ENCODE assay signal across 8 cellular contexts in genomic region chr7:23597064-23597907, GRCh38. TPM values are rescaled to one million over a fixed set of nuclear protein-coding genes. Genes with fewer than 3 reads are reported as not detected.
DNase-seq lines count a peak whose midpoint lies in the region; ATAC-seq, FAIRE-seq and TF ChIP-seq lines count a peak whose summit lies in the region.

Gene CCDC126, plus strand, starts transcription at chr7:23597382. Its CDS starts 13,934 bp downstream, at chr7:23611316.

- intact Hi-C loops in mammary epithelial cell (cut with micrococcal nuclease), result loop anchor here (5.0 kb wide), 1 partner anchor 100 kb away; no protein-coding TSS in a partner anchor

- H3K79me2 ChIP-seq in mammary epithelial cell (ENCODE audit: insufficient read depth, low read length), result peaks cover 11% of the 10 kb centered on the region
- peaks cover 23% of the 10 kb centered on the region for H3K79me2 ChIP-seq in smooth muscle cell (ENCODE audit: low read depth)

- H3K27me3 ChIP-seq in mammary epithelial cell (ENCODE audit: insufficient read depth, low read length) (no peaks in the 10 kb centered on the region), smooth muscle cell (ENCODE audit: low read depth) (no peaks in the 10 kb centered on the region)

- peak; percentile 45 for TF ChIP-seq POLR2A in A549 (IDR thresholded peaks at IDR 0.05; ENCODE audit: low read length)

- POLR2A ChIA-PET in A549 (lab: Yijun Ruan, JAX), result interaction anchor here (1.2 to 1.7 kb wide), 2 partner anchors 126 to 1528 kb away, joined by 4 to 6 read pairs; partner anchors contain the start of gene CYCS

- no peak for TF ChIP-seq CTCF in A549 (IDR thresholded peaks at IDR 0.05)
- TF ChIP-seq CTCF in VCaP (conservative IDR thresholded peaks at IDR 0.05), result no peak
- no peak for TF ChIP-seq CTCF in mammary epithelial cell (conservative IDR thresholded peaks at IDR 0.05 in 1 of 2, IDR thresholded peaks at IDR 0.05 in 1 of 2; ENCODE audit: extremely low read depth in 1 of 2, insufficient read depth in 1 of 2, low read depth in 1 of 2, low read length in 2 of 2)
- no peak for TF ChIP-seq CTCF in smooth muscle cell (IDR thresholded peaks at IDR 0.05; ENCODE audit: borderline replicate concordance, insufficient read depth, poor library complexity, severe bottlenecking)

- no peaks in the 10 kb centered on the region for H3K36me3 ChIP-seq in mammary epithelial cell (ENCODE audit: insufficient read depth, low read length)
- H3K36me3 ChIP-seq in smooth muscle cell (ENCODE audit: low read depth), result no peaks in the 10 kb centered on the region

- CTCF ChIA-PET in A549 (lab: Yijun Ruan, JAX) (interaction anchor here (0.5 to 1.1 kb wide), 4 partner anchors 12 to 116 kb away, joined by 3 to 4 read pairs (median 3); no protein-coding TSS in a partner anchor), mammary epithelial cell (lab: Charles Lee; ENCODE audit: low non-redundant PET) (interaction anchor here (0.6 kb wide), 1 partner anchor 12 kb away, joined by 5 read pairs; no protein-coding TSS in a partner anchor)

- no peaks in the 10 kb centered on the region for H3K9me3 ChIP-seq in A549
- H3K9me3 ChIP-seq in mammary epithelial cell (replicated peaks; ENCODE audit: insufficient read depth, low read length), result no peaks in the 10 kb centered on the region
- H3K9me3 ChIP-seq in smooth muscle cell (replicated peaks; ENCODE audit: low read depth), result no peaks in the 10 kb centered on the region

- peak within 1 kb of the TSS; percentile 89 for H2AFZ ChIP-seq in mammary epithelial cell (ENCODE audit: low read depth, low read length)
- H2AFZ ChIP-seq in smooth muscle cell (ENCODE audit: low read depth), result peak within 1 kb of the TSS; percentile 88

- TF ChIP-seq RAD21 in A549 (conservative IDR thresholded peaks at IDR 0.05 in 1 of 2, IDR thresholded peaks at IDR 0.05 in 1 of 2), result no peak

- peak within 1 kb of the TSS; percentile 74 for H3K4me3 ChIP-seq in A549
- H3K4me3 ChIP-seq in mammary epithelial cell (replicated peaks in 1 of 3; ENCODE audit: insufficient read depth in 1 of 3, low read depth in 2 of 3, low read length in 3 of 3), result peak within 1 kb of the TSS; percentile 60 to 83 (median 78)
- H3K4me3 ChIP-seq in smooth muscle cell, result peak within 1 kb of the TSS; percentile 72

- in situ Hi-C loops in mammary epithelial cell (cut with MboI; ENCODE audit: low sequenced_read_pairs in 2 of 2), result no loop called here

- no peaks in the 10 kb centered on the region for H3F3A ChIP-seq in smooth muscle cell (ENCODE audit: low read depth)

- TF ChIP-seq EP300 in A549 (IDR thresholded peaks at IDR 0.05), result no peak

- H3K4me1 ChIP-seq in A549, result peaks cover 7% of the 10 kb centered on the region
- peaks cover 20% of the 10 kb centered on the region for H3K4me1 ChIP-seq in mammary epithelial cell (ENCODE audit: insufficient read depth, low read length)
- H3K4me1 ChIP-seq in smooth muscle cell (ENCODE audit: low read depth), result peaks cover 5% of the 10 kb centered on the region

- peak within 1 kb of the TSS; percentile 77 for H3K4me2 ChIP-seq in A549
- H3K4me2 ChIP-seq in mammary epithelial cell (ENCODE audit: insufficient read depth, low read depth, low read length), result peak within 1 kb of the TSS; percentile 84
- peak within 1 kb of the TSS; percentile 84 for H3K4me2 ChIP-seq in smooth muscle cell

- BruUV-seq in mammary epithelial cell (replicated peaks; lab: Mats Ljungman, UMichigan), result no TSS peak

- H4K20me1 ChIP-seq in mammary epithelial cell (ENCODE audit: insufficient read depth, low read length), result no peaks in the 10 kb centered on the region
- peaks cover 5% of the 10 kb centered on the region for H4K20me1 ChIP-seq in smooth muscle cell (ENCODE audit: low read depth)

- H3K9ac ChIP-seq in mammary epithelial cell (ENCODE audit: insufficient read depth, low read length) (peak within 1 kb of the TSS; percentile 81), smooth muscle cell (ENCODE audit: low read depth) (peak within 1 kb of the TSS; percentile 75)

- WGBS in A549 (ENCODE audit: missing lambda C conversion rate), result 3% methylated on average over 31 of the region's 94 CpGs
- 0% methylated on average over 30 of the region's 94 CpGs for WGBS in mammary epithelial cell (ENCODE audit: low coverage, missing lambda C conversion rate)
- 3% methylated on average over 87 of the region's 94 CpGs for WGBS in smooth muscle cell (ENCODE audit: low lambda C conversion rate)

- DNase-seq in A549 (ENCODE audit: low read depth in 1 of 2, low spot score in 1 of 2) (peak; percentile 90 to 92), NCI-H2107 treated with DMSO at 0.1 percent for 48 hours (lab: John Stamatoyannopoulos, UW; ENCODE audit: unreplicated experiment) (peak; percentile 57), mammary epithelial cell (peak; percentile 88), iPS-NIHi7 (ENCODE audit: extremely low spot score) (peak; percentile 97), smooth muscle cell (lab: John Stamatoyannopoulos, UW; ENCODE audit: unreplicated experiment) (peak; percentile 77)

- dilution Hi-C loops in mammary epithelial cell (cut with HindIII; ENCODE audit: low sequenced_read_pairs), result loop anchor here (5.0 kb wide), 1 partner anchor 60 kb away; no protein-coding TSS in a partner anchor

- H3K27ac ChIP-seq in A549 (peak within 1 kb of the TSS; percentile 78 to 90), VCaP (peak within 1 kb of the TSS; percentile 76), mammary epithelial cell (ENCODE audit: insufficient read depth, low read depth, low read length) (peak within 1 kb of the TSS; percentile 55), smooth muscle cell (ENCODE audit: low read depth) (peak within 1 kb of the TSS; percentile 55)

- peak; percentile 97 to 98 for ATAC-seq in A549
- peak; percentile 38 for ATAC-seq in GM18858 (IDR thresholded peaks at IDR 0.05; ENCODE audit: unreplicated experiment)
- peak; percentile 77 for ATAC-seq in HG03066 (IDR thresholded peaks at IDR 0.05; ENCODE audit: low read depth, unreplicated experiment)

- FAIRE-seq in A549 (lab: Jason Lieb, UNC), result no peak

TF ChIP-seq in A549, 52 proteins besides CTCF, POLR2A, EP300 and RAD21 (continues in another document):
- TF ChIP-seq E2F6 (IDR thresholded peaks at IDR 0.05; ENCODE audit: borderline replicate concordance, low read depth) (peak; percentile 99), CBX2 (IDR thresholded peaks at IDR 0.05; ENCODE audit: borderline replicate concordance, low read depth) (no peak), USF2 (IDR thresholded peaks at IDR 0.05) (peak; percentile 76), BHLHE40 (IDR thresholded peaks at IDR 0.05; ENCODE audit: low read depth, low read length) (peak; percentile 87), MYC (IDR thresholded peaks at IDR 0.05; ENCODE audit: borderline replicate concordance, low read length) (peak; percentile 55; the same call in 1 of the 2 replicates), POLR2AphosphoS2 (conservative IDR thresholded peaks at IDR 0.05; ENCODE audit: low read length) (no peak), JUNB (IDR thresholded peaks at IDR 0.05) (no peak), PHF8 (IDR thresholded peaks at IDR 0.05; ENCODE audit: borderline replicate concordance, low read depth) (peak; percentile 67), JUN (IDR thresholded peaks at IDR 0.05) (peak in 1 of 2 experiments; percentile 43; a peak in 2 of 5 replicates)
- TF ChIP-seq, protein P1, sequence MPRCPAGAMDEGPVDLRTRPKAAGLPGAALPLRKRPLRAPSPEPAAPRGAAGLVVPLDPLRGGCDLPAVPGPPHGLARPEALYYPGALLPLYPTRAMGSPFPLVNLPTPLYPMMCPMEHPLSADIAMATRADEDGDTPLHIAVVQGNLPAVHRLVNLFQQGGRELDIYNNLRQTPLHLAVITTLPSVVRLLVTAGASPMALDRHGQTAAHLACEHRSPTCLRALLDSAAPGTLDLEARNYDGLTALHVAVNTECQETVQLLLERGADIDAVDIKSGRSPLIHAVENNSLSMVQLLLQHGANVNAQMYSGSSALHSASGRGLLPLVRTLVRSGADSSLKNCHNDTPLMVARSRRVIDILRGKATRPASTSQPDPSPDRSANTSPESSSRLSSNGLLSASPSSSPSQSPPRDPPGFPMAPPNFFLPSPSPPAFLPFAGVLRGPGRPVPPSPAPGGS (IDR thresholded peaks at IDR 0.05), result 0 out of 3 replicates have a peak, but pooled peaks have one; percentile 33
- TF ChIP-seq, protein P2, sequence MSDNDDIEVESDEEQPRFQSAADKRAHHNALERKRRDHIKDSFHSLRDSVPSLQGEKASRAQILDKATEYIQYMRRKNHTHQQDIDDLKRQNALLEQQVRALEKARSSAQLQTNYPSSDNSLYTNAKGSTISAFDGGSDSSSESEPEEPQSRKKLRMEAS (IDR thresholded peaks at IDR 0.05), result peak; percentile 100

RNA-seq across cellular contexts. Expression of gene CCDC126, which starts in this region (rescaled TPM):
- polyA plus RNA-seq in A549 (2011; rRNA removed) (6.5 and 10.1 TPM in 2 replicates), A549 (2017; fragmentation: RNase III; extraction: RNeasy Plus Mini Kit Qiagen cat#74134 plus additional on column Dnase treatment) (3.8 to 6.2 TPM (median 5.5 TPM) in 3 replicates), mammary epithelial cell (4.2 TPM), smooth muscle cell (8.5 and 9.5 TPM in 2 replicates)
- polyA plus RNA-seq in A549 (2012; cell fraction: cytosol; rRNA removed), result 2.7 and 2.8 TPM in 2 replicates
- polyA plus RNA-seq in A549 (2012; cell fraction: nucleus; rRNA removed), result 1.0 TPM in 2 replicates
- 2.1 and 4.2 TPM in 2 replicates for polyA minus RNA-seq in A549 (2011; rRNA and poly(A)+ RNA removed)
- total RNA-seq in mammary epithelial cell (10 to 100 TPM in 1 of 2 donors, 1 to 10 TPM in 1; 6.8 to 21.7 TPM), smooth muscle cell (19.4 and 23.2 TPM in 2 replicates)
- 0.47 TPM for polyA minus RNA-seq in mammary epithelial cell

Comparison
In these comparisons a context has a peak if more than half of its experiments do, and no peak if none do; other contexts are left out.
1. Peak in every context shown above with its lines: DNase-seq, ATAC-seq, H3K4me3 ChIP-seq and H3K27ac ChIP-seq.
2. ATAC-seq: peak in every context shown above with its lines; median percentile 98 in A549; 77 in HG03066; 38 in GM18858.